Comparison of ENCODE assay signal across 1 cellular context in the genomic region with DNA sequence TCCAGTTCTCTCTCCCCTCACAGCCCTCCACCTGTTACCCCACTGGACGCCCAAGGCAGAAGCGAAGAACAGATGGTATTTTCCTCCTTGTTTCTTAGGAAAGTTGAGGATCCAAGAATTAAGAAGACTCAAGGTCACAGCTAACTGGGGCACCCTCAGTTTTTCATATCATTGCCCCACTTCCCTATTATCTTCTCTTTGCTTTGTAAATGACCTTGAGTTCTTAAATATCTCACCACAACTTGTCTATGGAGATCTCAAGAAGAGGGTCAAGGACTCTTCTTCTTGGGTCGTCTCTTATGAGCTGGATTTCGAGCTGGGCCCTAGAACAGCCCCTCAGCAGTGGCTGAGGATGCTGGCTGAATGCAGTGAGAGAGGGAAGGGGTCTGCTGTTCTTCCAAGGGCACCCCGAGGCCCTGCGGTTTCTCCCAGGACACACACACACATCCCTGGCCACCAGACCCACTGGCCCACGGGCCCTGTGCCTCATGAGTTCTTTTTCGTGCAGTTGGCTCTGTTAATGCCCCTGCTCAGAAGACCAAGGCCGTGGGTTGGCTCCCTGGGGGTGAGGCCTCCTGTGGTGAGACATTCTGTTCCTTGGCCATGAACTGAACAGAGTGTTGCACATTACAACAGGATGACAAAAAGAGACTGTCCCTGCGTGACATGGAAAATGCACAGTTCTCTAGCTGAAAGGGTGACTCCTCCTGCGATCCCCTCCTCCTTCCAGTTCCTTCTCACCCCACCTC.
TF ChIP-seq lines count a peak whose summit lies in the region.

No MANE protein-coding gene starts in this region.

TF ChIP-seq in GM12878, 131 proteins besides CTCF, POLR2A, EP300 and RAD21:
- TF ChIP-seq SPI1 (IDR thresholded peaks at IDR 0.05; ENCODE audit: borderline replicate concordance, insufficient read depth, low read depth, low read length) (0 out of 2 replicates have a peak, but pooled peaks have one; percentile 2), MYC (IDR thresholded peaks at IDR 0.05; ENCODE audit: insufficient read depth, insufficient read length, insufficient replicate concordance, low read length, severe bottlenecking) (no peak), RCOR1 (conservative IDR thresholded peaks at IDR 0.05; ENCODE audit: low read depth, low read length) (no peak)
- TF ChIP-seq, protein P1, sequence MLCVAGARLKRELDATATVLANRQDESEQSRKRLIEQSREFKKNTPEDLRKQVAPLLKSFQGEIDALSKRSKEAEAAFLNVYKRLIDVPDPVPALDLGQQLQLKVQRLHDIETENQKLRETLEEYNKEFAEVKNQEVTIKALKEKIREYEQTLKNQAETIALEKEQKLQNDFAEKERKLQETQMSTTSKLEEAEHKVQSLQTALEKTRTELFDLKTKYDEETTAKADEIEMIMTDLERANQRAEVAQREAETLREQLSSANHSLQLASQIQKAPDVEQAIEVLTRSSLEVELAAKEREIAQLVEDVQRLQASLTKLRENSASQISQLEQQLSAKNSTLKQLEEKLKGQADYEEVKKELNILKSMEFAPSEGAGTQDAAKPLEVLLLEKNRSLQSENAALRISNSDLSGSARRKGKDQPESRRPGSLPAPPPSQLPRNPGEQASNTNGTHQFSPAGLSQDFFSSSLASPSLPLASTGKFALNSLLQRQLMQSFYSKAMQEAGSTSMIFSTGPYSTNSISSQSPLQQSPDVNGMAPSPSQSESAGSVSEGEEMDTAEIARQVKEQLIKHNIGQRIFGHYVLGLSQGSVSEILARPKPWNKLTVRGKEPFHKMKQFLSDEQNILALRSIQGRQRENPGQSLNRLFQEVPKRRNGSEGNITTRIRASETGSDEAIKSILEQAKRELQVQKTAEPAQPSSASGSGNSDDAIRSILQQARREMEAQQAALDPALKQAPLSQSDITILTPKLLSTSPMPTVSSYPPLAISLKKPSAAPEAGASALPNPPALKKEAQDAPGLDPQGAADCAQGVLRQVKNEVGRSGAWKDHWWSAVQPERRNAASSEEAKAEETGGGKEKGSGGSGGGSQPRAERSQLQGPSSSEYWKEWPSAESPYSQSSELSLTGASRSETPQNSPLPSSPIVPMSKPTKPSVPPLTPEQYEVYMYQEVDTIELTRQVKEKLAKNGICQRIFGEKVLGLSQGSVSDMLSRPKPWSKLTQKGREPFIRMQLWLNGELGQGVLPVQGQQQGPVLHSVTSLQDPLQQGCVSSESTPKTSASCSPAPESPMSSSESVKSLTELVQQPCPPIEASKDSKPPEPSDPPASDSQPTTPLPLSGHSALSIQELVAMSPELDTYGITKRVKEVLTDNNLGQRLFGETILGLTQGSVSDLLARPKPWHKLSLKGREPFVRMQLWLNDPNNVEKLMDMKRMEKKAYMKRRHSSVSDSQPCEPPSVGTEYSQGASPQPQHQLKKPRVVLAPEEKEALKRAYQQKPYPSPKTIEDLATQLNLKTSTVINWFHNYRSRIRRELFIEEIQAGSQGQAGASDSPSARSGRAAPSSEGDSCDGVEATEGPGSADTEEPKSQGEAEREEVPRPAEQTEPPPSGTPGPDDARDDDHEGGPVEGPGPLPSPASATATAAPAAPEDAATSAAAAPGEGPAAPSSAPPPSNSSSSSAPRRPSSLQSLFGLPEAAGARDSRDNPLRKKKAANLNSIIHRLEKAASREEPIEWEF (IDR thresholded peaks at IDR 0.05; ENCODE audit: insufficient replicate concordance, low read depth, low read length): no peak
- TF ChIP-seq, protein P2, sequence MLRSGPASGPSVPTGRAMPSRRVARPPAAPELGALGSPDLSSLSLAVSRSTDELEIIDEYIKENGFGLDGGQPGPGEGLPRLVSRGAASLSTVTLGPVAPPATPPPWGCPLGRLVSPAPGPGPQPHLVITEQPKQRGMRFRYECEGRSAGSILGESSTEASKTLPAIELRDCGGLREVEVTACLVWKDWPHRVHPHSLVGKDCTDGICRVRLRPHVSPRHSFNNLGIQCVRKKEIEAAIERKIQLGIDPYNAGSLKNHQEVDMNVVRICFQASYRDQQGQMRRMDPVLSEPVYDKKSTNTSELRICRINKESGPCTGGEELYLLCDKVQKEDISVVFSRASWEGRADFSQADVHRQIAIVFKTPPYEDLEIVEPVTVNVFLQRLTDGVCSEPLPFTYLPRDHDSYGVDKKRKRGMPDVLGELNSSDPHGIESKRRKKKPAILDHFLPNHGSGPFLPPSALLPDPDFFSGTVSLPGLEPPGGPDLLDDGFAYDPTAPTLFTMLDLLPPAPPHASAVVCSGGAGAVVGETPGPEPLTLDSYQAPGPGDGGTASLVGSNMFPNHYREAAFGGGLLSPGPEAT (IDR thresholded peaks at IDR 0.05; ENCODE audit: low read depth): no peak
TF ChIP-seq in GM12878: peak in this region for 1.
